In genomic region chr6:105072799-105073199, GRCh38 we compare ENCODE assay signal across 19 cellular contexts.
A peak's percentile ranks its signal among the peaks of the same experiment; 100 is the strongest.
DNase-seq lines count a peak whose midpoint lies in the region; ATAC-seq, FAIRE-seq and TF ChIP-seq lines count a peak whose summit lies in the region.
"Had no signal": no experiment of that assay in that cellular context is flagged by ENCODE, and none has a peak within 500 bp of the region (broad histone marks: within the 10 kb centered on the region; RNA-seq: fewer than 3 reads in every experiment).

No MANE protein-coding gene starts in this region.

- TF ChIP-seq CTCF in endothelial cell of umbilical vein (IDR thresholded peaks at IDR 0.05; ENCODE audit: extremely low read depth in 1 of 2, insufficient read depth in 1 of 2, low read depth in 1 of 2, low read length in 2 of 2) (no peak), gastroesophageal sphincter (IDR thresholded peaks at IDR 0.05) (no peak), kidney (IDR thresholded peaks at IDR 0.05; ENCODE audit: borderline replicate concordance, extremely low read depth, insufficient read depth) (no peak)

- H3K79me1 ChIP-seq in mesendoderm (ENCODE audit: low read length): peaks cover 2% of the 10 kb centered on the region

- no peak overlapping the region for H3K56ac ChIP-seq in mesendoderm (ENCODE audit: low read length)

- H3K4me3 ChIP-seq in endothelial cell of umbilical vein (replicated peaks in 1 of 3; ENCODE audit: insufficient read depth in 1 of 3, low read depth in 1 of 3, low read length in 3 of 3) (no peak overlapping the region), mesendoderm (ENCODE audit: low read length) (no peak overlapping the region), gastroesophageal sphincter (no peak overlapping the region), kidney (ENCODE audit: low read length in 2 of 2) (no peak overlapping the region)
- H3K4me3 ChIP-seq: BLaER1 treated with 17β-estradiol and CSF1 and Interleukin-3, amounts not matched to agents 10 nM and 100 nM had no signal

- no peak overlapping the region for H3K18ac ChIP-seq in mesendoderm (ENCODE audit: low read length)

- H2BK15ac ChIP-seq in mesendoderm (replicated peaks; ENCODE audit: low read depth): no peak overlapping the region

- FAIRE-seq in endothelial cell of umbilical vein (lab: Jason Lieb, UNC): no peak
- no peak for FAIRE-seq in kidney (lab: Jason Lieb, UNC)
- FAIRE-seq: TTC549 had no signal

- no peak overlapping the region for H3K23ac ChIP-seq in mesendoderm (ENCODE audit: low read length)

- H3K9me1 ChIP-seq in endothelial cell of umbilical vein (replicated peaks; ENCODE audit: control insufficient read depth, extremely low read depth, insufficient read depth, low read length): no peaks in the 10 kb centered on the region

- H3K79me2 ChIP-seq in endothelial cell of umbilical vein (ENCODE audit: control insufficient read depth, insufficient read depth, low read length): no peaks in the 10 kb centered on the region
- H3K79me2 ChIP-seq in mesendoderm (ENCODE audit: control insufficient read depth, insufficient read depth, low read length): no peaks in the 10 kb centered on the region

- H2BK5ac ChIP-seq in mesendoderm (ENCODE audit: low read length): no peak overlapping the region

- no peaks in the 10 kb centered on the region for H3K27me3 ChIP-seq in endothelial cell of umbilical vein (ENCODE audit: control insufficient read depth in 2 of 2, insufficient read depth in 2 of 2, low read length in 2 of 2)
- H3K27me3 ChIP-seq in mesendoderm (ENCODE audit: insufficient read depth, low read length, poor library complexity): no peaks in the 10 kb centered on the region
- H3K27me3 ChIP-seq in gastroesophageal sphincter: peaks cover 18% of the 10 kb centered on the region
- H3K27me3 ChIP-seq: BLaER1 treated with 17β-estradiol and CSF1 and Interleukin-3, amounts not matched to agents 10 nM and 100 nM had no signal

- TF ChIP-seq POLR2A in endothelial cell of umbilical vein (IDR thresholded peaks at IDR 0.05; ENCODE audit: low read depth, low read length) (no peak), gastroesophageal sphincter (IDR thresholded peaks at IDR 0.05) (no peak)

- H3K27ac ChIP-seq in endothelial cell of umbilical vein (ENCODE audit: insufficient read depth, low read depth, low read length): no peak overlapping the region
- H3K27ac ChIP-seq in mesendoderm (ENCODE audit: low read depth, low read length): no peak overlapping the region
- H3K27ac ChIP-seq in gastroesophageal sphincter: no peak overlapping the region
- no peak overlapping the region for H3K27ac ChIP-seq in kidney (ENCODE audit: low read depth in 2 of 2, low read length in 2 of 2)
- H3K27ac ChIP-seq: 22Rv1; BLaER1 treated with 17β-estradiol and CSF1 and Interleukin-3, amounts not matched to agents 10 nM and 100 nM had no signal

- no peak for TF ChIP-seq EP300 in gastroesophageal sphincter (IDR thresholded peaks at IDR 0.05)

- H2AFZ ChIP-seq in endothelial cell of umbilical vein (ENCODE audit: low read depth, low read length): peak overlapping the region; percentile 17

- no peak overlapping the region for H4K5ac ChIP-seq in mesendoderm (ENCODE audit: low read length)

- no peaks in the 10 kb centered on the region for H4K20me1 ChIP-seq in endothelial cell of umbilical vein (replicated peaks; ENCODE audit: control insufficient read depth, extremely low read depth, insufficient read depth, low read length)
- H4K20me1 ChIP-seq: BLaER1 treated with 17β-estradiol and CSF1 and Interleukin-3, amounts not matched to agents 10 nM and 100 nM had no signal

- CTCF ChIA-PET in endothelial cell of umbilical vein (lab: Charles Lee): interaction anchor here (0.6 to 1.3 kb wide), 5 partner anchors 8 to 330 kb away, joined by 3 to 4 read pairs (median 3); partner anchors contain the start of gene PREP

- no peaks in the 10 kb centered on the region for H3K9me3 ChIP-seq in endothelial cell of umbilical vein (replicated peaks; ENCODE audit: control insufficient read depth, insufficient read depth, low read length)
- no peaks in the 10 kb centered on the region for H3K9me3 ChIP-seq in gastroesophageal sphincter
- no peaks in the 10 kb centered on the region for H3K9me3 ChIP-seq in kidney (ENCODE audit: control insufficient read depth in 1 of 2, low read length in 2 of 2)
- H3K9me3 ChIP-seq: BLaER1 treated with 17β-estradiol and CSF1 and Interleukin-3, amounts not matched to agents 10 nM and 100 nM had no signal

- intact Hi-C loops in endothelial cell of umbilical vein (cut with micrococcal nuclease): no loop called here
- intact Hi-C loops in kidney (cut with DNase I): no loop called here

- H4K8ac ChIP-seq in mesendoderm (ENCODE audit: low read depth, low read length): no peak overlapping the region

- no peak overlapping the region for H3K4ac ChIP-seq in mesendoderm (ENCODE audit: low read depth, low read length)

- H3K36me3 ChIP-seq in endothelial cell of umbilical vein (ENCODE audit: control insufficient read depth in 2 of 2, extremely low read depth in 1 of 2, insufficient read depth in 2 of 2, low read length in 2 of 2): no peaks in the 10 kb centered on the region
- no peaks in the 10 kb centered on the region for H3K36me3 ChIP-seq in mesendoderm (ENCODE audit: control insufficient read depth, insufficient read depth, low read length)
- H3K36me3 ChIP-seq in gastroesophageal sphincter: no peaks in the 10 kb centered on the region
- H3K36me3 ChIP-seq in kidney (ENCODE audit: control insufficient read depth in 1 of 2, insufficient read depth in 2 of 2, low read length in 2 of 2): no peaks in the 10 kb centered on the region
- H3K36me3 ChIP-seq: BLaER1 treated with 17β-estradiol and CSF1 and Interleukin-3, amounts not matched to agents 10 nM and 100 nM had no signal

- H2BK120ac ChIP-seq in mesendoderm (ENCODE audit: low read depth, low read length): no peak overlapping the region

- BruUV-seq in endothelial cell of umbilical vein (replicated peaks; lab: Mats Ljungman, UMichigan): no TSS peak

- no peaks in the 10 kb centered on the region for H3K4me1 ChIP-seq in endothelial cell of umbilical vein (ENCODE audit: control insufficient read depth, extremely low read depth, insufficient read depth, low read length)
- H3K4me1 ChIP-seq in mesendoderm (ENCODE audit: control insufficient read depth, low read depth, low read length): no peaks in the 10 kb centered on the region
- H3K4me1 ChIP-seq in gastroesophageal sphincter: peaks cover 0 to 14% (median 0%) of the 10 kb centered on the region in 3 donors
- H3K4me1 ChIP-seq in kidney (ENCODE audit: control insufficient read depth in 1 of 2, insufficient read depth in 1 of 2, low read depth in 1 of 2, low read length in 2 of 2): no peaks in the 10 kb centered on the region

- DNase-seq in DMS 273 (lab: John Stamatoyannopoulos, UW; ENCODE audit: unreplicated experiment) (peak; percentile 11), DMS 273 treated with DMSO at 0.1 percent for 48 hours (lab: John Stamatoyannopoulos, UW) (no peak), NCI-H460 (ENCODE audit: extremely low read depth, low read depth) (peak; percentile 12), endothelial cell of umbilical vein (ENCODE audit: low read depth, low spot score) (no peak), mesendoderm (peak; percentile 42), kidney (no peak)
- DNase-seq: activated CD4-positive, alpha-beta T cell treated with anti-CD3 and anti-CD28 coated beads, Interleukin-2, amount 50 U/mL, for 1 hour; activated T-cell treated with anti-CD3 and anti-CD28 coated beads, Interleukin-2, amount 50 U/mL, for 1 hour; Kasumi-1; naive thymus-derived CD4-positive, alpha-beta T cell; NCI-H1694; small intestine; stimulated activated naive CD4-positive, alpha-beta T cell had no signal

- H3K4me2 ChIP-seq in endothelial cell of umbilical vein (ENCODE audit: insufficient read depth, low read length) (no peak overlapping the region), mesendoderm (ENCODE audit: low read length) (no peak overlapping the region)
- H3K4me2 ChIP-seq: BLaER1 treated with 17β-estradiol and CSF1 and Interleukin-3, amounts not matched to agents 10 nM and 100 nM had no signal

- POLR2A ChIA-PET in endothelial cell of umbilical vein (lab: Charles Lee): interaction anchor here (0.6 kb wide), 1 partner anchor 209 kb away, joined by 4 read pairs; no protein-coding TSS in a partner anchor

- H3K9ac ChIP-seq in endothelial cell of umbilical vein (replicated peaks; ENCODE audit: extremely low read depth, insufficient read depth, low read length) (no peak overlapping the region), mesendoderm (ENCODE audit: low read length) (no peak overlapping the region), kidney (ENCODE audit: low read length in 2 of 2) (no peak overlapping the region)
- H3K9ac ChIP-seq: BLaER1 treated with 17β-estradiol and CSF1 and Interleukin-3, amounts not matched to agents 10 nM and 100 nM had no signal

- dilution Hi-C loops in endothelial cell of umbilical vein (cut with MboI; ENCODE audit: extremely low pct_ligation_motif_present, low sequenced_read_pairs): no loop called here

- H2AK5ac ChIP-seq in mesendoderm (ENCODE audit: low read length): no peak overlapping the region

- ATAC-seq in gastroesophageal sphincter: no peak
- no peak for ATAC-seq in HG02763 (IDR thresholded peaks at IDR 0.05; ENCODE audit: unreplicated experiment)
- ATAC-seq: activated naive CD4-positive, alpha-beta T cell treated with anti-CD3 and anti-CD28 coated beads, Interleukin-2, amount 50 U/mL, for 72 hours; naive thymus-derived CD4-positive, alpha-beta T cell had no signal

TF ChIP-seq in endothelial cell of umbilical vein, 7 proteins besides CTCF, POLR2A, EP300 and RAD21:
- TF ChIP-seq JUN (IDR thresholded peaks at IDR 0.05; ENCODE audit: borderline replicate concordance, insufficient read depth, insufficient read length, low read depth): no peak
- TF ChIP-seq EZH2 (IDR thresholded peaks at IDR 0.05; ENCODE audit: borderline replicate concordance, low read depth, low read length, severe bottlenecking): no peak
- no peak for TF ChIP-seq POLR2AphosphoS5 (IDR thresholded peaks at IDR 0.05; ENCODE audit: insufficient read depth, low read depth, low read length)
- TF ChIP-seq, protein P1, sequence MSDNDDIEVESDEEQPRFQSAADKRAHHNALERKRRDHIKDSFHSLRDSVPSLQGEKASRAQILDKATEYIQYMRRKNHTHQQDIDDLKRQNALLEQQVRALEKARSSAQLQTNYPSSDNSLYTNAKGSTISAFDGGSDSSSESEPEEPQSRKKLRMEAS (IDR thresholded peaks at IDR 0.05; ENCODE audit: insufficient read depth, insufficient read length): no peak
- no peak for TF ChIP-seq FOS (IDR thresholded peaks at IDR 0.05; ENCODE audit: borderline replicate concordance, insufficient read depth, low read length)
- TF ChIP-seq MYC (IDR thresholded peaks at IDR 0.05; ENCODE audit: low read depth, low read length): no peak
- no peak for TF ChIP-seq GATA2 (IDR thresholded peaks at IDR 0.05; ENCODE audit: insufficient read depth, insufficient read length, low read depth, low read length)

Comparison
In these comparisons a context has a peak if more than half of its experiments do, and no peak if none do; other contexts are left out.
1. DNase-seq: peak in DMS 273 (single experiment), NCI-H460 (single experiment) and mesendoderm (single experiment); none in DMS 273 treated with DMSO at 0.1 percent for 48 hours (single experiment), endothelial cell of umbilical vein (single experiment) and kidney (single experiment).